In the genomic region with DNA sequence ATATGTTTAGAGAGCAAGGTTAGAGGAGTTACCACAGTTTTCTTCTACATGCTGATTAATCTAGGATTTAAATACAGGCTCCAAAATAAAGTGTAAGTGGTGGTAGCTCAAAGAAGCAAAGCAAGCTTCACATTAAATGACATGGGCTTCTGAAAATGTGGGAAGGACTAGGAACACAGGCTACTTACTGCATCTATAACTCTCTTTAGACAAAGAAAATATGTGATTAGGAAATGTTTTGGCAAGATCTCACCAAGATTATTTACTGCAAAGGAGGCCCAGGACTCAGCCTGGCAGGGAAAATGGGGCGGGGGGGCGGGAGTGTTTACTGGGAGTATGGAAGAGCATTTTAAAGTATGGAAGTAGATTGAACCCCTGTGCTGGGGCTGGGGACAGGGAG, we compare ENCODE assay signal across 21 cellular contexts. TPM values are rescaled to one million over a fixed set of nuclear protein-coding genes. Genes with fewer than 3 reads are reported as not detected.
DNase-seq lines count a peak whose midpoint lies in the region; ATAC-seq and TF ChIP-seq lines count a peak whose summit lies in the region.
"Had no signal": no experiment of that assay in that cellular context is flagged by ENCODE, and none has a peak within 500 bp of the region (broad histone marks: within the 10 kb centered on the region; RNA-seq: fewer than 3 reads in every experiment).

No MANE protein-coding gene starts in this region.

- H3K9me3 ChIP-seq in GM23248 (ENCODE audit: low read depth) (no peaks in the 10 kb centered on the region), endodermal cell (ENCODE audit: control insufficient read depth, low read length) (no peaks in the 10 kb centered on the region), stomach smooth muscle (ENCODE audit: control insufficient read depth in 2 of 2, low read length in 2 of 2) (no peaks in the 10 kb centered on the region)
- no peaks in the 10 kb centered on the region for H3K9me3 ChIP-seq in effector memory CD4-positive, alpha-beta T cell (ENCODE audit: control insufficient read depth, low read length)
- H3K9me3 ChIP-seq: thyroid gland had no signal

- no peaks in the 10 kb centered on the region for H4K20me1 ChIP-seq in GM23248 (ENCODE audit: insufficient read depth)

- H3K4me3 Mint-ChIP-seq in endodermal cell (no peak overlapping the region), mesothelial cell of epicardium (no peak overlapping the region), WTC11 (no peak overlapping the region)
- H3K4me3 Mint-ChIP-seq: CD4-positive, CD25-positive, alpha-beta regulatory T cell had no signal

- H3K27ac Mint-ChIP-seq in endodermal cell: no peak overlapping the region
- peak overlapping the region; percentile 53 for H3K27ac Mint-ChIP-seq in mesothelial cell of epicardium
- no peak overlapping the region for H3K27ac Mint-ChIP-seq in WTC11

- CTCF ChIA-PET in WTC11 (lab: Charles Lee): interaction anchor here (0.6 to 3.1 kb wide), 2 partner anchors 344 to 657 kb away, joined by 3 to 9 read pairs; no protein-coding TSS in a partner anchor

- peak; percentile 32 for DNase-seq in GM23248
- peak; percentile 10 for DNase-seq in endodermal cell
- DNase-seq in mesothelial cell of epicardium (ENCODE audit: low spot score in 2 of 2, unreplicated experiment in 2 of 2): no peak
- no peak for DNase-seq in H4 (ENCODE audit: low spot score)
- DNase-seq in sciatic nerve (ENCODE audit: low spot score): no peak
- DNase-seq in effector memory CD4-positive, alpha-beta T cell: no peak
- DNase-seq in WTC11 (ENCODE audit: low spot score): no peak
- DNase-seq: activated effector memory CD4-positive, alpha-beta T cell treated with anti-CD3 and anti-CD28 coated beads, Interleukin-2, amount 50 U/mL, for 16 hours; anterior cingulate cortex; CD4-positive, CD25-positive, alpha-beta regulatory T cell; DMS153; HCEC 1CT; hippocampal formation; midbrain; NCI-H1105 treated with DMSO at 0.1 percent for 48 hours; stimulated activated CD4-positive, alpha-beta T cell treated with anti-CD3 and anti-CD28 coated beads, Interleukin-4, amount 100 ng/mL, for 24 hours; T-helper 9 cell; thyroid gland had no signal

- no peaks in the 10 kb centered on the region for H3F3A ChIP-seq in GM23248 (ENCODE audit: insufficient read depth)

- H3K4me1 ChIP-seq in GM23248 (ENCODE audit: insufficient read depth) (peaks cover 22% of the 10 kb centered on the region), endodermal cell (ENCODE audit: control insufficient read depth, insufficient read depth, low read length) (peaks cover 11% of the 10 kb centered on the region), stomach smooth muscle (ENCODE audit: control insufficient read depth, insufficient read depth, low read length) (peaks cover 32% of the 10 kb centered on the region)
- no peaks in the 10 kb centered on the region for H3K4me1 ChIP-seq in effector memory CD4-positive, alpha-beta T cell (ENCODE audit: control insufficient read depth, insufficient read depth, low read length, poor library complexity, severe bottlenecking)

- H3K9me3 Mint-ChIP-seq in endodermal cell (no peaks in the 10 kb centered on the region), mesothelial cell of epicardium (peaks cover 4% of the 10 kb centered on the region), WTC11 (no peaks in the 10 kb centered on the region)

- H3K9ac ChIP-seq in GM23248 (0 out of 2 replicates have a peak overlapping the region, but pooled peaks have one; percentile 13), endodermal cell (ENCODE audit: extremely low read depth, low read length, poor library complexity, severe bottlenecking) (no peak overlapping the region), stomach smooth muscle (ENCODE audit: low read length in 2 of 2) (peak overlapping the region; percentile 34 to 42)

- no peaks in the 10 kb centered on the region for H3K36me3 Mint-ChIP-seq in endodermal cell (ENCODE audit: low read depth)
- H3K36me3 Mint-ChIP-seq in mesothelial cell of epicardium: peaks cover 5% of the 10 kb centered on the region
- H3K36me3 Mint-ChIP-seq in WTC11: no peaks in the 10 kb centered on the region
- H3K36me3 Mint-ChIP-seq: CD4-positive, CD25-positive, alpha-beta regulatory T cell had no signal

- no peak for ATAC-seq in sciatic nerve
- ATAC-seq in WTC11: no peak

- no peak overlapping the region for H3K27ac ChIP-seq in GM23248
- H3K27ac ChIP-seq in endodermal cell (ENCODE audit: low read depth, low read length): no peak overlapping the region
- H3K27ac ChIP-seq in stomach smooth muscle (ENCODE audit: low read length): peak overlapping the region; percentile 53
- no peak overlapping the region for H3K27ac ChIP-seq in effector memory CD4-positive, alpha-beta T cell (ENCODE audit: insufficient read depth, low read length, poor library complexity, severe bottlenecking)
- H3K27ac ChIP-seq: thyroid gland had no signal

- H3K27me3 Mint-ChIP-seq in endodermal cell (ENCODE audit: insufficient read depth) (no peaks in the 10 kb centered on the region), mesothelial cell of epicardium (ENCODE audit: low read depth) (no peaks in the 10 kb centered on the region), WTC11 (ENCODE audit: low read depth) (no peaks in the 10 kb centered on the region)
- H3K27me3 Mint-ChIP-seq: CD4-positive, CD25-positive, alpha-beta regulatory T cell had no signal

- H3K4me1 Mint-ChIP-seq in endodermal cell: peaks cover 33% of the 10 kb centered on the region
- H3K4me1 Mint-ChIP-seq in mesothelial cell of epicardium: peaks cover 26% of the 10 kb centered on the region
- H3K4me1 Mint-ChIP-seq in WTC11: peaks cover 37% of the 10 kb centered on the region

- in situ Hi-C loops in GM23248 (cut with MboI): no loop called here

- POLR2A ChIA-PET in WTC11 (lab: Charles Lee): no interaction called here

- H3K4me2 ChIP-seq in GM23248 (ENCODE audit: unreplicated experiment): no peak overlapping the region

- H2AFZ ChIP-seq in GM23248: no peak overlapping the region

- TF ChIP-seq CTCF in endodermal cell (conservative IDR thresholded peaks at IDR 0.05) (no peak), mesothelial cell of epicardium (IDR thresholded peaks at IDR 0.05; ENCODE audit: unreplicated experiment) (no peak), WTC11 (IDR thresholded peaks at IDR 0.05) (no peak)

- H3K4me3 ChIP-seq in GM23248: no peak overlapping the region
- no peak overlapping the region for H3K4me3 ChIP-seq in endodermal cell (ENCODE audit: low read length)
- H3K4me3 ChIP-seq in stomach smooth muscle (ENCODE audit: low read length in 2 of 2): no peak overlapping the region
- no peak overlapping the region for H3K4me3 ChIP-seq in effector memory CD4-positive, alpha-beta T cell (ENCODE audit: insufficient read depth, low read depth, low read length, poor library complexity, severe bottlenecking)
- H3K4me3 ChIP-seq: coronary artery, skin epidermis, thyroid gland had no signal

- 80 to 82% methylated on average over 2 of the region's 2 CpGs for WGBS in GM23248 (ENCODE audit: low coverage in 1 of 2, low lambda C conversion rate in 2 of 2, missing lambda C conversion rate in 2 of 2), 2 experiments
- WGBS in endodermal cell (ENCODE audit: insufficient coverage in 1 of 2, insufficient read length in 1 of 2), 2 experiments: 89 to 100% methylated on average over 1 to 2 of the region's 2 CpGs

- H3K36me3 ChIP-seq in GM23248 (ENCODE audit: low read depth): no peaks in the 10 kb centered on the region
- no peaks in the 10 kb centered on the region for H3K36me3 ChIP-seq in endodermal cell (ENCODE audit: control insufficient read depth, insufficient read depth, low read length)
- H3K36me3 ChIP-seq in stomach smooth muscle (ENCODE audit: control insufficient read depth in 2 of 2, insufficient read depth in 2 of 2, low read length in 2 of 2): no peaks in the 10 kb centered on the region
- H3K36me3 ChIP-seq in effector memory CD4-positive, alpha-beta T cell (ENCODE audit: control insufficient read depth, insufficient read depth, low read length): no peaks in the 10 kb centered on the region
- H3K36me3 ChIP-seq: thyroid gland had no signal

- H3K27me3 ChIP-seq in GM23248 (replicated peaks; ENCODE audit: insufficient read depth) (no peaks in the 10 kb centered on the region), endodermal cell (ENCODE audit: control insufficient read depth, insufficient read depth, low read length, poor library complexity, severe bottlenecking) (no peaks in the 10 kb centered on the region), stomach smooth muscle (ENCODE audit: control insufficient read depth in 1 of 2, insufficient read depth in 2 of 2, low read length in 2 of 2) (no peaks in the 10 kb centered on the region)
- no peaks in the 10 kb centered on the region for H3K27me3 ChIP-seq in effector memory CD4-positive, alpha-beta T cell (replicated peaks; ENCODE audit: control insufficient read depth, insufficient read depth, low read length, poor library complexity, severe bottlenecking)
- H3K27me3 ChIP-seq: thyroid gland had no signal

- intact Hi-C loops in sciatic nerve (cut with DNase I): no loop called here

- H3K9me2 ChIP-seq in GM23248 (ENCODE audit: insufficient read depth): no peaks in the 10 kb centered on the region

- H3K79me2 ChIP-seq in GM23248 (ENCODE audit: insufficient read depth): peaks cover 96% of the 10 kb centered on the region

TF ChIP-seq in WTC11, 78 proteins besides CTCF, POLR2A, EP300 and RAD21:
- TF ChIP-seq CREM (CRISPR knock-in tag; IDR thresholded peaks at IDR 0.05) (no peak), ZNF219 (CRISPR knock-in tag; IDR thresholded peaks at IDR 0.05; ENCODE audit: borderline replicate concordance) (no peak), CBFB (CRISPR knock-in tag; IDR thresholded peaks at IDR 0.05; ENCODE audit: low read depth) (no peak), CREB1 (CRISPR knock-in tag; IDR thresholded peaks at IDR 0.05) (no peak)

RNA-seq across cellular contexts. Expression of gene ETV6, which starts 39.4 kb away (rescaled TPM):
- total RNA-seq in GM23248 (2014; rRNA removed; shearing (Covaris generic)): 5.3 and 10.4 TPM in 2 replicates
- polyA plus RNA-seq in GM23248 (2016; fragmentation: Nextera tagmentation; extraction: Ambion mirVana): 2.5 and 2.9 TPM in 2 replicates
- total RNA-seq in endodermal cell (10 to 100 TPM in 1 of 2 donors, 1 to 10 TPM in 1; 9.3 to 22.1 TPM), mesothelial cell of epicardium (26.2 to 31.4 TPM (median 27.5 TPM) in 3 replicates), sciatic nerve (38.8 TPM), WTC11 (2021) (13.8 to 23.5 TPM (median 16.7 TPM) in 3 replicates)
- 7.5 TPM for polyA plus RNA-seq in endodermal cell (2013, experiment 1 of 2)
- 7.7 TPM for polyA plus RNA-seq in endodermal cell (2013, experiment 2 of 2)
- 4.6 and 6.1 TPM in 2 replicates for total RNA-seq in H4 (2014; rRNA removed; shearing (Covaris generic))

Comparison
In these comparisons a context has a peak if more than half of its experiments do, and no peak if none do; other contexts are left out.
1. DNase-seq: peak in GM23248 (single experiment) and endodermal cell (single experiment); none in mesothelial cell of epicardium (0 of 2), H4 (single experiment), sciatic nerve (single experiment), effector memory CD4-positive, alpha-beta T cell (0 of 3) and WTC11 (single experiment).